8 cellular contexts compared by ENCODE assay signal in the genomic region with DNA sequence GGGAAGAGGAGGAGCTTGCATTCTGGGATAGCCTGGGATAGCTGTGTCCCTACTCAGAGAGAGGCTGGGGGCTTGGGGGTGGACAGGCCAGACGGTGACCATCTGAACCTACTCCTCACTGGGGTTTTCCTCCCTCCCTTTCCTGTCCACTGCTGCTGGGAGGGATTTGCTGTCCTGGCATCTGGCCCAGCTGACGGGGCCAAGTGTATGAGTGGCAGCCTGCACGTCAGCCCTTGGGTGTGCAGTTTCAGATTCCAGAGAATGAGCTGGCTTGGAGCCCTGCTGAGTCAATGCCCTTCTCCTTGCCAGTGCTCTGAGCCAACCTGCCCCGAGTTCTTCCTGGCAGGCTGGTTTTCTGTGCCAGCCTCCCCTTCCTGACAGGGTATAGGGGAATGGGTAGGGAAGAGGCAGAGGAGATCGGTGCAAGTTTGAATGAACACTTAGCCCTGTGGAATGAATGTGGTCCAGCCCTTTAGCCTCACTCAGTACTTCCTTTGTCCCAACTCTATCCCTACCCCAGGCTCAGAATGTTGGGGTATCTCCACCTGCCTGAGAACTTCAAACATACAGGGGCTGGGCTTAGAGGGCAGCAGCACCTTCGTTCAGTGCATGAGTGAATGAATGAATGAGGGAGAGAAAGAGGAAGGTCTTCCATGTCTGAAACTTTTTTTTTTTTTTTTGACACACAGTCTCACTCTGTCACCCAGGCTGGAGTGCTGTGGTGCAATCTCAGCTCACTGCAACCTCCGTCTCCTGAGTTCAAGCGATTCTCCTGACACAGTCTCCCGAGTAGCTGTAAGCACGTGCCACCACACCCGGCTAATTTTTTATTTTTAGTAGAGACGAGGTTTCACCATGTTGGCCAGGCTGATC. TPM values are rescaled to one million over a fixed set of nuclear protein-coding genes. Genes with fewer than 3 reads are reported as not detected.
DNase-seq lines count a peak whose midpoint lies in the region; ATAC-seq and TF ChIP-seq lines count a peak whose summit lies in the region.

No MANE protein-coding gene starts in this region.

- peaks cover 2% of the 10 kb centered on the region for H3K36me3 Mint-ChIP-seq in activated CD8-positive, alpha-beta memory T cell treated with anti-CD3 and anti-CD28 coated beads, Interleukin-2, amount 10 ng/mL, durations not matched to agents 7 days and 5 days

- H3K27me3 Mint-ChIP-seq in activated CD8-positive, alpha-beta memory T cell treated with anti-CD3 and anti-CD28 coated beads, Interleukin-2, amount 10 ng/mL, durations not matched to agents 7 days and 5 days, result peaks cover 36% of the 10 kb centered on the region

- no peak overlapping the region for H3K4me3 Mint-ChIP-seq in activated CD8-positive, alpha-beta memory T cell treated with anti-CD3 and anti-CD28 coated beads, Interleukin-2, amount 10 ng/mL, durations not matched to agents 7 days and 5 days

- H3K4me1 ChIP-seq in BE2C, result peaks cover 3% of the 10 kb centered on the region

- ATAC-seq in GM18870 (IDR thresholded peaks at IDR 0.05; ENCODE audit: unreplicated experiment) (no peak), HG03565 (IDR thresholded peaks at IDR 0.05; ENCODE audit: unreplicated experiment) (no peak)
- no peak for ATAC-seq in activated CD8-positive, alpha-beta memory T cell treated with anti-CD3 and anti-CD28 coated beads, Interleukin-2, amount 10 ng/mL, durations not matched to agents 7 days and 5 days

- peaks cover 8% of the 10 kb centered on the region for H3K4me1 Mint-ChIP-seq in activated CD8-positive, alpha-beta memory T cell treated with anti-CD3 and anti-CD28 coated beads, Interleukin-2, amount 10 ng/mL, durations not matched to agents 7 days and 5 days

- TF ChIP-seq CTCF in BE2C (IDR thresholded peaks at IDR 0.05; ENCODE audit: low read depth, low read length), result no peak

- H3K9me3 ChIP-seq in BE2C, result no peaks in the 10 kb centered on the region; the same call in 1 of the 2 replicates

- peaks cover 8% of the 10 kb centered on the region; the same call in 1 of the 2 replicates for H3K27me3 ChIP-seq in BE2C

- CTCF ChIA-PET in activated CD8-positive, alpha-beta memory T cell treated with anti-CD3 and anti-CD28 coated beads, Interleukin-2, amount 10 ng/mL, durations not matched to agents 7 days and 5 days (lab: Charles Lee), result interaction anchor here (1.6 to 4.7 kb wide), 2 partner anchors 8 to 332 kb away, joined by 3 to 34 read pairs; no protein-coding TSS in a partner anchor

- H3K9me3 Mint-ChIP-seq in activated CD8-positive, alpha-beta memory T cell treated with anti-CD3 and anti-CD28 coated beads, Interleukin-2, amount 10 ng/mL, durations not matched to agents 7 days and 5 days (ENCODE audit: low read depth), result no peaks in the 10 kb centered on the region

- peak; percentile 69 for DNase-seq in BE2C
- DNase-seq in HUDEP-2 (lab: John Stamatoyannopoulos, UW; ENCODE audit: unreplicated experiment in 76 of 76), result peak in 74 of 76 experiments; percentile 29 to 95 (median 86)
- DNase-seq in T1000 (lab: John Stamatoyannopoulos, UW), result peak; percentile 89
- DNase-seq in fibroblast of peridontal ligament (ENCODE audit: extremely low read depth), result peak; percentile 99
- peak; percentile 94 for DNase-seq in non-pigmented ciliary epithelial cell (ENCODE audit: low read depth)
- no peak for DNase-seq in activated CD8-positive, alpha-beta memory T cell treated with anti-CD3 and anti-CD28 coated beads, Interleukin-2, amount 10 ng/mL, durations not matched to agents 7 days and 5 days

- no peak overlapping the region for H3K27ac Mint-ChIP-seq in activated CD8-positive, alpha-beta memory T cell treated with anti-CD3 and anti-CD28 coated beads, Interleukin-2, amount 10 ng/mL, durations not matched to agents 7 days and 5 days

- no peaks in the 10 kb centered on the region for H3K36me3 ChIP-seq in BE2C

- H3K4me3 ChIP-seq in BE2C (ENCODE audit: low read depth, low read length), result no peak overlapping the region

RNA-seq across cellular contexts. Expression of gene ANGPTL4, which starts 1.8 kb away (rescaled TPM):
- 14.4 TPM for polyA plus RNA-seq in BE2C (2012; ENCODE audit: insufficient read depth, insufficient read length, low read depth)
- total RNA-seq in activated CD8-positive, alpha-beta memory T cell treated with anti-CD3 and anti-CD28 coated beads, Interleukin-2, amount 10 ng/mL, durations not matched to agents 7 days and 5 days, result under 1 TPM; 0.50 to 0.82 TPM

RNA-seq across cellular contexts. Expression of gene KANK3, which starts 19.1 kb away (rescaled TPM):
- polyA plus RNA-seq in BE2C (2012; ENCODE audit: insufficient read depth, insufficient read length, low read depth), result not detected
- total RNA-seq in activated CD8-positive, alpha-beta memory T cell treated with anti-CD3 and anti-CD28 coated beads, Interleukin-2, amount 10 ng/mL, durations not matched to agents 7 days and 5 days, result 1 to 10 TPM; 3.2 to 3.7 TPM

RNA-seq across cellular contexts. Expression of gene RAB11B, which starts 28.0 kb away (rescaled TPM):
- 401 TPM for polyA plus RNA-seq in BE2C (2012; ENCODE audit: insufficient read depth, insufficient read length, low read depth)
- 10 to 100 TPM; 96.2 to 97.3 TPM for total RNA-seq in activated CD8-positive, alpha-beta memory T cell treated with anti-CD3 and anti-CD28 coated beads, Interleukin-2, amount 10 ng/mL, durations not matched to agents 7 days and 5 days

RNA-seq across cellular contexts. Expression of gene RPS28, which starts 40.9 kb away (rescaled TPM):
- polyA plus RNA-seq in BE2C (2012; ENCODE audit: insufficient read depth, insufficient read length, low read depth), result 1,781 TPM
- total RNA-seq in activated CD8-positive, alpha-beta memory T cell treated with anti-CD3 and anti-CD28 coated beads, Interleukin-2, amount 10 ng/mL, durations not matched to agents 7 days and 5 days, result 1,000 to 10,000 TPM; 1,292 to 1,333 TPM

RNA-seq across cellular contexts. Expression of gene NDUFA7, which starts 41.0 kb away (rescaled TPM):
- polyA plus RNA-seq in BE2C (2012; ENCODE audit: insufficient read depth, insufficient read length, low read depth), result 211 TPM
- total RNA-seq in activated CD8-positive, alpha-beta memory T cell treated with anti-CD3 and anti-CD28 coated beads, Interleukin-2, amount 10 ng/mL, durations not matched to agents 7 days and 5 days, result 10 to 100 TPM; 47.4 to 66.7 TPM
